ENCODE assay signal across 10 cellular contexts in the genomic region with DNA sequence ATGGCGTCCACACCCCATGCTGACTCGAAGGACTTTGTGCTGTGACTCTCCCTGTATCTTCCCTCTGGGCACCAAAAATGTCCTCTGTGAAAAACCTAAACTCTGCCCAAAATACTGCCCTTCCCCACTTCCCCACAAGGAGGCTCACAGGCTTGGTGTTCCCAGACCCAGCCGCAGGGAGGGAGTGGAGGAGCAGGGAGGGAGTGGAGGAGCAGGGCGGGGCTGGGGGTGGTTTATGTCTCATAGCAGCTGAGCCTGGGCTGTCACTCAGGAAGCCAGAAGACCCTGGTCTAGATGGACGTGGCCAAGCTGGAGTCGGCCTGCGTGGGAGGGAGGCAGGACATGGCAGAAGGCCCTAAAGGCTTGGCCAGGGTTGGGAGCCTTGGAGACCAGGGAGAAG.
DNase-seq lines count a peak whose midpoint lies in the region; FAIRE-seq and TF ChIP-seq lines count a peak whose summit lies in the region.
"Had no signal": no experiment of that assay in that cellular context is flagged by ENCODE, and none has a peak within 500 bp of the region (broad histone marks: within the 10 kb centered on the region; RNA-seq: fewer than 3 reads in every experiment).

No MANE protein-coding gene starts in this region.

- DNase-seq in left ventricle myocardium inferior = no peak
- DNase-seq in right atrium auricular region (ENCODE audit: low spot score) = no peak
- DNase-seq in RPMI7951 (ENCODE audit: low read depth) = peak; percentile 92
- DNase-seq in fibroblast of the aortic adventitia (ENCODE audit: low read depth) = peak; percentile 64
- peak; percentile 84 for DNase-seq in urothelium cell line (ENCODE audit: low spot score)
- DNase-seq in activated naive CD4-positive, alpha-beta T cell treated with anti-CD3 and anti-CD28 coated beads, Interleukin-2, amount 10 ng/mL, durations not matched to agents 7 days and 5 days = no peak
- no peak for DNase-seq in middle frontal gyrus (ENCODE audit: extremely low spot score, low spot score)
- no peak for DNase-seq in activated T-cell treated with anti-CD3 and anti-CD28 coated beads, Interleukin-2, amount 50 U/mL, for 1 hour

- peaks cover 14% of the 10 kb centered on the region for H3K27me3 Mint-ChIP-seq in activated naive CD4-positive, alpha-beta T cell treated with anti-CD3 and anti-CD28 coated beads, Interleukin-2, amount 10 ng/mL, durations not matched to agents 7 days and 5 days

- H3K4me3 Mint-ChIP-seq in activated naive CD4-positive, alpha-beta T cell treated with anti-CD3 and anti-CD28 coated beads, Interleukin-2, amount 10 ng/mL, durations not matched to agents 7 days and 5 days = no peak overlapping the region

- no peaks in the 10 kb centered on the region for H3K9me3 Mint-ChIP-seq in activated naive CD4-positive, alpha-beta T cell treated with anti-CD3 and anti-CD28 coated beads, Interleukin-2, amount 10 ng/mL, durations not matched to agents 7 days and 5 days

- H3K27me3 ChIP-seq in left ventricle myocardium inferior (ENCODE audit: low read depth) (peaks cover 91% of the 10 kb centered on the region), right atrium auricular region (no peaks in the 10 kb centered on the region)

- no peak overlapping the region for H3K27ac Mint-ChIP-seq in activated naive CD4-positive, alpha-beta T cell treated with anti-CD3 and anti-CD28 coated beads, Interleukin-2, amount 10 ng/mL, durations not matched to agents 7 days and 5 days

- H3K36me3 Mint-ChIP-seq in activated naive CD4-positive, alpha-beta T cell treated with anti-CD3 and anti-CD28 coated beads, Interleukin-2, amount 10 ng/mL, durations not matched to agents 7 days and 5 days = no peaks in the 10 kb centered on the region

- no peaks in the 10 kb centered on the region for H3K4me1 Mint-ChIP-seq in activated naive CD4-positive, alpha-beta T cell treated with anti-CD3 and anti-CD28 coated beads, Interleukin-2, amount 10 ng/mL, durations not matched to agents 7 days and 5 days

- TF ChIP-seq CTCF in left ventricle myocardium inferior (IDR thresholded peaks at IDR 0.05; ENCODE audit: borderline replicate concordance) (peak; percentile 11), right atrium auricular region (IDR thresholded peaks at IDR 0.05) (peak in 1 of 2 donors; percentile 27), fibroblast of the aortic adventitia (IDR thresholded peaks at IDR 0.05; ENCODE audit: insufficient read depth, low read length) (peak; percentile 87)

- FAIRE-seq in urothelium cell line (lab: Jason Lieb, UNC) = no peak
- FAIRE-seq: TTC549 had no signal

- H3K9me3 ChIP-seq in left ventricle myocardium inferior (replicated peaks) (peaks cover 11% of the 10 kb centered on the region), right atrium auricular region (peaks cover 0 to 3% of the 10 kb centered on the region in 2 donors)

- H3K27ac ChIP-seq in left ventricle myocardium inferior (replicated peaks) (no peak overlapping the region), right atrium auricular region (no peak overlapping the region)

- H3K4me1 ChIP-seq in left ventricle myocardium inferior (no peaks in the 10 kb centered on the region), right atrium auricular region (no peaks in the 10 kb centered on the region)

- H3K4me3 ChIP-seq in left ventricle myocardium inferior = no peak overlapping the region
- H3K4me3 ChIP-seq in right atrium auricular region = no peak overlapping the region
- no peak overlapping the region for H3K4me3 ChIP-seq in fibroblast of the aortic adventitia (ENCODE audit: low read depth, low read length)
- H3K4me3 ChIP-seq: lung had no signal

- intact Hi-C loops in left ventricle myocardium inferior (cut with micrococcal nuclease) = no loop called here

- CTCF ChIA-PET in activated naive CD4-positive, alpha-beta T cell treated with anti-CD3 and anti-CD28 coated beads, Interleukin-2, amount 10 ng/mL, durations not matched to agents 7 days and 5 days (lab: Charles Lee) = interaction anchor here (0.8 kb wide), 1 partner anchor 11 kb away, joined by 3 read pairs; no protein-coding TSS in a partner anchor

- H3K36me3 ChIP-seq in left ventricle myocardium inferior (no peaks in the 10 kb centered on the region), right atrium auricular region (no peaks in the 10 kb centered on the region)

Comparison
In these comparisons a context has a peak if more than half of its experiments do, and no peak if none do; other contexts are left out.
1. DNase-seq: peak in RPMI7951 (single experiment), fibroblast of the aortic adventitia (single experiment) and urothelium cell line (single experiment); none in left ventricle myocardium inferior (single experiment), right atrium auricular region (single experiment), activated naive CD4-positive, alpha-beta T cell treated with anti-CD3 and anti-CD28 coated beads, Interleukin-2, amount 10 ng/mL, durations not matched to agents 7 days and 5 days (single experiment), middle frontal gyrus (single experiment) and activated T-cell treated with anti-CD3 and anti-CD28 coated beads, Interleukin-2, amount 50 U/mL, for 1 hour (single experiment).